1 cellular context compared by ENCODE assay signal in genomic region chr4:118278473-118279274, GRCh38.
TF ChIP-seq lines count a peak whose summit lies in the region.

No MANE protein-coding gene starts in this region.

TF ChIP-seq in HepG2, 621 proteins besides CTCF, POLR2A, EP300 and RAD21 (continued from another document and continues in another):
- no peak for TF ChIP-seq ZNF407 (CRISPR knock-in tag; IDR thresholded peaks at IDR 0.05; ENCODE audit: not compliant biosample characterization)
- peak; percentile 94 for TF ChIP-seq ZNF83 (CRISPR knock-in tag; IDR thresholded peaks at IDR 0.05; ENCODE audit: borderline replicate concordance)
- TF ChIP-seq RBM22 (optimal IDR thresholded peaks at IDR 0.05; ENCODE audit: low read length), result peak; percentile 94
- TF ChIP-seq MXD1 (CRISPR knock-in tag; IDR thresholded peaks at IDR 0.05), result peak; percentile 86
- peak; percentile 78; the same call in 1 of the 2 replicates for TF ChIP-seq ZNF747 (CRISPR knock-in tag; IDR thresholded peaks at IDR 0.05; ENCODE audit: borderline replicate concordance)
- no peak for TF ChIP-seq ZNF296 (CRISPR knock-in tag; conservative IDR thresholded peaks at IDR 0.05)
- TF ChIP-seq KDM4B (CRISPR knock-in tag; IDR thresholded peaks at IDR 0.05), result peak; percentile 89
- TF ChIP-seq NR1H2 (CRISPR knock-in tag; IDR thresholded peaks at IDR 0.05; ENCODE audit: borderline replicate concordance, low read depth), result peak; percentile 57; the same call in 1 of the 2 replicates
- TF ChIP-seq ZNF619 (CRISPR knock-in tag; IDR thresholded peaks at IDR 0.05), result peak; percentile 46
- TF ChIP-seq HNRNPH1 (optimal IDR thresholded peaks at IDR 0.05; ENCODE audit: low read depth, low read length), result no peak
- TF ChIP-seq NCOA1 (CRISPR knock-in tag; IDR thresholded peaks at IDR 0.05), result no peak
- peak; percentile 75 for TF ChIP-seq IKZF5 (CRISPR knock-in tag; IDR thresholded peaks at IDR 0.05)
- TF ChIP-seq PRDM10 (CRISPR knock-in tag; IDR thresholded peaks at IDR 0.05; ENCODE audit: low read depth), result peak; percentile 81
- peak; percentile 35; the same call in 1 of the 2 replicates for TF ChIP-seq SIN3A (IDR thresholded peaks at IDR 0.05; ENCODE audit: borderline replicate concordance, low read depth, low read length)
- TF ChIP-seq NR0B2 (CRISPR knock-in tag; IDR thresholded peaks at IDR 0.05), result peak; percentile 92
- TF ChIP-seq TSC22D2 (CRISPR knock-in tag; IDR thresholded peaks at IDR 0.05; ENCODE audit: borderline replicate concordance), result peak; percentile 74; the same call in 1 of the 2 replicates
- peak; percentile 63; the same call in 1 of the 2 replicates for TF ChIP-seq ZBTB43 (CRISPR knock-in tag; conservative IDR thresholded peaks at IDR 0.05)
- no peak for TF ChIP-seq CENPX (CRISPR knock-in tag; IDR thresholded peaks at IDR 0.05)
- TF ChIP-seq TGIF2 (CRISPR knock-in tag; IDR thresholded peaks at IDR 0.05), result 0 out of 2 replicates have a peak, but pooled peaks have one; percentile 79
- TF ChIP-seq PBX2 (CRISPR knock-in tag; IDR thresholded peaks at IDR 0.05), result no peak
- TF ChIP-seq ATF7-NPFF (CRISPR knock-in tag; IDR thresholded peaks at IDR 0.05; ENCODE audit: low read depth), result peak; percentile 46; the same call in 1 of the 2 replicates
- no peak for TF ChIP-seq PREB (CRISPR knock-in tag; IDR thresholded peaks at IDR 0.05)
- 0 out of 2 replicates have a peak, but pooled peaks have one; percentile 86 for TF ChIP-seq ZNF567 (CRISPR knock-in tag; IDR thresholded peaks at IDR 0.05; ENCODE audit: borderline replicate concordance)
- TF ChIP-seq HNF4G (IDR thresholded peaks at IDR 0.05; ENCODE audit: borderline replicate concordance, low read depth, low read length), result no peak; the same call in 1 of the 2 replicates
- peak; percentile 38; the same call in 1 of the 2 replicates for TF ChIP-seq HNF4G (CRISPR knock-in tag; IDR thresholded peaks at IDR 0.05; ENCODE audit: borderline replicate concordance, low read depth)
- 0 out of 2 replicates have a peak, but pooled peaks have one; percentile 31 for TF ChIP-seq ZNF263 (CRISPR knock-in tag; IDR thresholded peaks at IDR 0.05)
- peak; percentile 61; the same call in 1 of the 2 replicates for TF ChIP-seq MYPOP (CRISPR knock-in tag; IDR thresholded peaks at IDR 0.05)
- peak; percentile 54; the same call in 1 of the 2 replicates for TF ChIP-seq SP5 (CRISPR knock-in tag; IDR thresholded peaks at IDR 0.05; ENCODE audit: borderline replicate concordance, low read depth)
- TF ChIP-seq FOXJ3 (CRISPR knock-in tag; IDR thresholded peaks at IDR 0.05; ENCODE audit: borderline replicate concordance), result peak; percentile 82; the same call in 1 of the 2 replicates
- 0 out of 2 replicates have a peak, but pooled peaks have one; percentile 78 for TF ChIP-seq BRCA1 (CRISPR knock-in tag; IDR thresholded peaks at IDR 0.05)
- TF ChIP-seq GATAD1 (CRISPR knock-in tag; IDR thresholded peaks at IDR 0.05), result peak; percentile 65
- TF ChIP-seq HMG20A (CRISPR knock-in tag; IDR thresholded peaks at IDR 0.05; ENCODE audit: borderline replicate concordance), result peak; percentile 34; the same call in 1 of the 2 replicates
- TF ChIP-seq TRAFD1 (CRISPR knock-in tag; IDR thresholded peaks at IDR 0.05; ENCODE audit: borderline replicate concordance), result no peak
- TF ChIP-seq IKZF4 (CRISPR knock-in tag; IDR thresholded peaks at IDR 0.05; ENCODE audit: borderline replicate concordance, low read depth, not compliant biosample characterization), result peak; percentile 24
- peak; percentile 54 for TF ChIP-seq ONECUT2 (CRISPR knock-in tag; IDR thresholded peaks at IDR 0.05)
- peak; percentile 99 for TF ChIP-seq YEATS4 (CRISPR knock-in tag; IDR thresholded peaks at IDR 0.05; ENCODE audit: borderline replicate concordance)
- no peak; the same call in 1 of the 2 replicates for TF ChIP-seq ZNF790 (CRISPR knock-in tag; IDR thresholded peaks at IDR 0.05; ENCODE audit: borderline replicate concordance)
- peak; percentile 80 for TF ChIP-seq ZNF772 (CRISPR knock-in tag; IDR thresholded peaks at IDR 0.05)
